ENCODE assay signal across 12 cellular contexts in the genomic region with DNA sequence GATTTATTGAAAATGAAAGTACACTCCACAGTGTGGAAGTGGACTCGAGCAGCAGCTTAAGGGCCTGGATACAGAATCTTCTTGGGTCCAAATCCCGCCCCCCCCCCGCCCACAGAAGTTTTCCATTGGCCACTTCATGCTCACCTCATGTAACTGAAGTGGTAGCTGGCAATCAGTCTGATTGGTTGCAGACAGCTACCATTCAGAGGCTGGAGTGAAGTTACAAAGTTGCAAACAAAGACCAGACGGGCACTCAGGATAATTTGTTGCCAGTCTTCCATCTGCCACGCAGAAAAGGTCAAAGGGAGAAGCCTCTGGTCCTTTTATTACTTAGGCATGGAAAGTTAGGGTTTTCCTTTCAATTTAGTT. TPM values are rescaled to one million over a fixed set of nuclear protein-coding genes. Genes with fewer than 3 reads are reported as not detected.
DNase-seq lines count a peak whose midpoint lies in the region; ATAC-seq and TF ChIP-seq lines count a peak whose summit lies in the region.
"Had no signal": no experiment of that assay in that cellular context is flagged by ENCODE, and none has a peak within 500 bp of the region (broad histone marks: within the 10 kb centered on the region; RNA-seq: fewer than 3 reads in every experiment).

No MANE protein-coding gene starts in this region.

- ATAC-seq in GM23338 (no peak), HG03521 (IDR thresholded peaks at IDR 0.05; ENCODE audit: unreplicated experiment) (no peak)
- ATAC-seq: T-cell had no signal

- H2AK5ac ChIP-seq in H9 (ENCODE audit: insufficient read length, low read length), result no peak overlapping the region

- H3K4me1 ChIP-seq in GM23338 (ENCODE audit: insufficient read depth) (peaks cover 34% of the 10 kb centered on the region), skeletal muscle tissue (ENCODE audit: control insufficient read depth in 3 of 3, insufficient read depth in 3 of 3, low read length in 3 of 3) (peaks cover 3 to 12% (median 10%) of the 10 kb centered on the region in 3 donors), H9 (ENCODE audit: insufficient read depth, low read length) (peaks cover 4% of the 10 kb centered on the region; the same call in 1 of the 2 replicates)

- H3F3A ChIP-seq in GM23338 (replicated peaks; ENCODE audit: low read depth), result no peaks in the 10 kb centered on the region; the same call in 1 of the 2 replicates

- peaks cover 6% of the 10 kb centered on the region; the same call in 1 of the 3 replicates for H3K36me3 Mint-ChIP-seq in GM23338 (ENCODE audit: low read depth)
- H3K36me3 Mint-ChIP-seq in H9 (ENCODE audit: insufficient read depth in 1 of 3, low read depth in 3 of 3), result peaks cover 0 to 9% (median 4%) of the 10 kb centered on the region in 3 experiments; a peak in 3 of 7 replicates
- H3K36me3 Mint-ChIP-seq: T-cell had no signal

- H4K5ac ChIP-seq in H9 (ENCODE audit: insufficient read length, low read depth, low read length), result no peak overlapping the region

- H3K79me1 ChIP-seq in H9 (ENCODE audit: insufficient read depth, low read depth, low read length, poor library complexity, severe bottlenecking), result no peaks in the 10 kb centered on the region

- no peak overlapping the region for H2BK5ac ChIP-seq in H9 (ENCODE audit: insufficient read length, low read length)

- no peak overlapping the region for H3K4ac ChIP-seq in H9 (ENCODE audit: low read depth, low read length)

- H3K14ac ChIP-seq in H9 (ENCODE audit: insufficient read depth, low read length), result no peak overlapping the region

- H3K27me3 ChIP-seq in GM23338 (ENCODE audit: insufficient read depth) (peaks cover 70% of the 10 kb centered on the region), skeletal muscle tissue (ENCODE audit: control insufficient read depth in 3 of 3, insufficient read depth in 3 of 3, low read length in 3 of 3) (no peaks in the 10 kb centered on the region), H9 (ENCODE audit: insufficient read depth, low read length) (peaks cover 3% of the 10 kb centered on the region; the same call in 1 of the 2 replicates)

- no peak overlapping the region for H3K56ac ChIP-seq in H9 (ENCODE audit: insufficient read length, low read depth, low read length)

- H3K4me3 ChIP-seq in GM23338 (no peak overlapping the region), skeletal muscle tissue (ENCODE audit: low read length in 3 of 3) (peak overlapping the region; percentile 68 to 73 (median 73))

- H2AFZ ChIP-seq in GM23338 (peak overlapping the region; percentile 72; the same call in 1 of the 2 replicates), H9 (ENCODE audit: low read length) (no peak overlapping the region)

- WGBS in H9 (ENCODE audit: extremely low coverage, insufficient read length, low lambda C conversion rate), result no CpG with 5 or more reads among the region's 5 CpGs

- H2BK12ac ChIP-seq in H9 (ENCODE audit: insufficient read length, low read depth, low read length), result no peak overlapping the region

- H3K27ac ChIP-seq in GM23338 (ENCODE audit: low read depth) (no peak overlapping the region), skeletal muscle tissue (ENCODE audit: low read depth, low read length) (peak overlapping the region; percentile 62), H9 (ENCODE audit: insufficient read length, low read depth, low read length) (no peak overlapping the region)

- peak overlapping the region; percentile 25; the same call in 1 of the 2 replicates for H3K4me2 ChIP-seq in GM23338
- H3K4me2 ChIP-seq in H9 (ENCODE audit: insufficient read depth, insufficient read length, low read length), result no peak overlapping the region

- H3K18ac ChIP-seq in H9 (ENCODE audit: insufficient read length, low read depth, low read length), result no peak overlapping the region

- H3K36me3 ChIP-seq in GM23338 (ENCODE audit: insufficient read depth) (no peaks in the 10 kb centered on the region), skeletal muscle tissue (ENCODE audit: control insufficient read depth in 3 of 3, insufficient read depth in 3 of 3, low read length in 3 of 3) (no peaks in the 10 kb centered on the region)

- no peak overlapping the region for H3T11ph ChIP-seq in H9 (ENCODE audit: low read length)

- no peaks in the 10 kb centered on the region for H3K9me2 ChIP-seq in GM23338 (ENCODE audit: insufficient read depth)

- H3K27me3 Mint-ChIP-seq in GM23338 (ENCODE audit: insufficient read depth, low read depth, poor library complexity), result peaks cover 18% of the 10 kb centered on the region
- H3K27me3 Mint-ChIP-seq in H9 (ENCODE audit: low read depth), result peaks cover 15% of the 10 kb centered on the region
- H3K27me3 Mint-ChIP-seq: T-cell had no signal

- DNase-seq in GM23338 (ENCODE audit: low spot score), result no peak
- DNase-seq in NCI-H774 (lab: John Stamatoyannopoulos, UW), result peak; percentile 62
- peak; percentile 84 for DNase-seq in fibroblast of peridontal ligament (ENCODE audit: extremely low read depth)
- no peak for DNase-seq in activated effector memory CD4-positive, alpha-beta T cell treated with Interleukin-2 at 50 U/mL for 16 hours
- DNase-seq in activated effector memory CD4-positive, alpha-beta T cell treated with anti-CD3 and anti-CD28 coated beads, Interleukin-2, amount 50 U/mL, for 16 hours, result no peak
- no peak for DNase-seq in H9
- DNase-seq: KBM-7; NCI-H526 treated with DMSO at 0.1 percent for 48 hours; stimulated activated CD4-positive, alpha-beta T cell treated with anti-CD3 and anti-CD28 coated beads, Interleukin-2, amount 100 ng/mL, for 48 hours; T-cell had no signal

- H2BK15ac ChIP-seq in H9 (ENCODE audit: low read depth, low read length), result no peak overlapping the region

- H3K9ac ChIP-seq in skeletal muscle tissue (ENCODE audit: low read depth in 1 of 3, low read length in 3 of 3) (peak overlapping the region; percentile 44 to 72 (median 55)), H9 (ENCODE audit: extremely low read depth, insufficient read length, low read length) (no peak overlapping the region)

- no peak overlapping the region for H3K23ac ChIP-seq in H9 (ENCODE audit: insufficient read length, low read depth, low read length)

- H2BK120ac ChIP-seq in H9 (ENCODE audit: low read depth, low read length, poor library complexity, severe bottlenecking), result no peak overlapping the region

- TF ChIP-seq CTCF in GM23338 (conservative IDR thresholded peaks at IDR 0.05; ENCODE audit: low read depth in 2 of 2), result no peak
- no peak for TF ChIP-seq CTCF in H9 (conservative IDR thresholded peaks at IDR 0.05)

- H3K79me2 ChIP-seq in GM23338 (replicated peaks; ENCODE audit: insufficient read depth) (no peaks in the 10 kb centered on the region), H9 (ENCODE audit: insufficient read depth, low read length) (no peaks in the 10 kb centered on the region)

- no peak overlapping the region for H4K91ac ChIP-seq in H9 (ENCODE audit: insufficient read length, low read depth, low read length)

- H3K27ac Mint-ChIP-seq in GM23338 (no peak overlapping the region), H9 (no peak overlapping the region)

- no peak overlapping the region for H4K8ac ChIP-seq in H9 (replicated peaks; ENCODE audit: insufficient read length, low read depth, low read length)

- H3K4me1 Mint-ChIP-seq in GM23338 (peaks cover 24% of the 10 kb centered on the region), H9 (peaks cover 29 to 38% of the 10 kb centered on the region in 2 experiments)

- H3K4me3 Mint-ChIP-seq in GM23338 (no peak overlapping the region), H9 (no peak overlapping the region)
- H3K4me3 Mint-ChIP-seq: T-cell had no signal

- no peak overlapping the region for H2BK20ac ChIP-seq in H9 (ENCODE audit: low read depth, low read length, poor library complexity, severe bottlenecking)

- H4K20me1 ChIP-seq in GM23338 (replicated peaks; ENCODE audit: insufficient read depth) (peaks cover 9% of the 10 kb centered on the region; the same call in 1 of the 2 replicates), H9 (ENCODE audit: control insufficient read depth, insufficient read depth, insufficient read length) (no peaks in the 10 kb centered on the region)

- H3K9me3 ChIP-seq in skeletal muscle tissue (ENCODE audit: control insufficient read depth in 3 of 3, low read length in 3 of 3), result no peaks in the 10 kb centered on the region
- H3K9me3 ChIP-seq in H9 (ENCODE audit: control insufficient read depth, low read depth, low read length), result no peaks in the 10 kb centered on the region

- no peaks in the 10 kb centered on the region for H3K23me2 ChIP-seq in H9 (ENCODE audit: insufficient read length, low read depth, low read length, poor library complexity, severe bottlenecking)

- peaks cover 7% of the 10 kb centered on the region for H3K9me3 Mint-ChIP-seq in GM23338
- peaks cover 4 to 11% of the 10 kb centered on the region in 2 experiments for H3K9me3 Mint-ChIP-seq in H9
- H3K9me3 Mint-ChIP-seq: T-cell had no signal

TF ChIP-seq in GM23338, 12 proteins besides CTCF, POLR2A, EP300 and RAD21 (continues in another document):
- TF ChIP-seq NANOG (IDR thresholded peaks at IDR 0.05; ENCODE audit: borderline replicate concordance) (no peak), POLR2AphosphoS5 (IDR thresholded peaks at IDR 0.05; ENCODE audit: low read depth) (no peak), ZNF331 (CRISPR knock-in tag; IDR thresholded peaks at IDR 0.05; ENCODE audit: low read depth) (no peak), EZH2 (IDR thresholded peaks at IDR 0.05; ENCODE audit: low read depth, unreplicated experiment) (no peak), JUNB (IDR thresholded peaks at IDR 0.05; ENCODE audit: unreplicated experiment) (no peak)

RNA-seq across cellular contexts. Expression of a gene that starts 25.8 kb away (rescaled TPM):
- 5.2 and 6.6 TPM in 2 replicates for total RNA-seq in GM23338 (2014; rRNA removed; shearing (Covaris generic))
- 14.5 and 15.7 TPM in 2 replicates for polyA plus RNA-seq in GM23338 (2016; fragmentation: Nextera tagmentation; extraction: Ambion mirVana)
- total RNA-seq in skeletal muscle tissue (not detected), H9 (2021) (3.3 and 3.9 TPM in 2 replicates)
- total RNA-seq: T-cell had no signal

RNA-seq across cellular contexts. Expression of a gene that starts 35.4 kb away (rescaled TPM):
- 3.0 and 6.3 TPM in 2 replicates for total RNA-seq in GM23338 (2014; rRNA removed; shearing (Covaris generic))
- polyA plus RNA-seq in GM23338 (2016; fragmentation: Nextera tagmentation; extraction: Ambion mirVana), result 3.5 and 5.1 TPM in 2 replicates
- total RNA-seq in skeletal muscle tissue (11.0 TPM), H9 (2021) (0.59 and 0.68 TPM in 2 replicates)

Comparison
In these comparisons a context has a peak if more than half of its experiments do, and no peak if none do; other contexts are left out.
1. DNase-seq: peak in NCI-H774 (single experiment) and fibroblast of peridontal ligament (single experiment); none in GM23338 (single experiment), activated effector memory CD4-positive, alpha-beta T cell treated with Interleukin-2 at 50 U/mL for 16 hours (single experiment), activated effector memory CD4-positive, alpha-beta T cell treated with anti-CD3 and anti-CD28 coated beads, Interleukin-2, amount 50 U/mL, for 16 hours (single experiment) and H9 (single experiment).